8 cellular contexts compared by ENCODE assay signal in the genomic region with DNA sequence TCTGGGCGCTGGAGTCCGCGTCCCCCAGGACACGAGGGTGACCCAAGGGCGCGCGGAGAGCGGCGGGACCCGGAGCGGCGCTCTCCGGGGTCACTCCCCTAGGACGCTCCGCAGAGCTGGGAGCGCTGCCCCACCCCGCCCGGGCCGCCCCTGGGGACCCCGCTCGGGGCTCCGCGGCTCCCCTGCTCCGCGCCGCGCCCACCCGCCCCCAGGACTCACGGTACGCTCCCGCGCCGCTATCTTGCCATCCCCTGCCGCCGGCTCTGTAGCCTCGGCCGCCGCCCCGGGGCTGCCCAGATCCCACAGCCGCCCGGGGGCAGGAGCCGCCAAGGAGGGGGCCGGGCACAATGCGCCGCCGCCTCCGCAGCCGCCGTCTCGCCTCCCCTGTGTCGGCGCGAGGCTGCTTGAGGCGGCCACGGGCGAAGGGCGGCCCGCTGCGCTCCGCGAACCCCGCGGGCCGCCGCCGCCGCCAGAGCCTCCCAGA. TPM values are rescaled to one million over a fixed set of nuclear protein-coding genes. Genes with fewer than 3 reads are reported as not detected.
DNase-seq lines count a peak whose midpoint lies in the region; ATAC-seq and TF ChIP-seq lines count a peak whose summit lies in the region.

No MANE protein-coding gene starts in this region.

- peaks cover 5% of the 10 kb centered on the region for H3K4me1 Mint-ChIP-seq in activated T-helper 1 cell treated with anti-CD3 and anti-CD28 coated beads, Interleukin-12 subunit alpha, Interleukin-12 subunit beta, Interleukin-2, Interleukin-4 antibody, amounts not matched to agents 30 ng/mL and 10 ng/mL and 1 ng/mL, durations not matched to agents 14 hours and 24 hours and 36 hours (ENCODE audit: low read depth)

- H3K36me3 ChIP-seq in BE2C = peaks cover 6% of the 10 kb centered on the region; the same call in 1 of the 2 replicates

- peaks cover 67% of the 10 kb centered on the region for H3K27me3 Mint-ChIP-seq in activated T-helper 1 cell treated with anti-CD3 and anti-CD28 coated beads, Interleukin-12 subunit alpha, Interleukin-12 subunit beta, Interleukin-2, Interleukin-4 antibody, amounts not matched to agents 30 ng/mL and 10 ng/mL and 1 ng/mL, durations not matched to agents 14 hours and 24 hours and 36 hours (ENCODE audit: insufficient read depth)

- DNase-seq in BE2C (no peak), left ventricle myocardium superior (no peak), pons (ENCODE audit: low spot score) (no peak), AG08396 (ENCODE audit: low spot score) (no peak)
- DNase-seq in activated T-helper 1 cell treated with anti-CD3 and anti-CD28 coated beads, Interleukin-12 subunit alpha, Interleukin-12 subunit beta, Interleukin-2, Interleukin-4 antibody, amounts not matched to agents 30 ng/mL and 10 ng/mL and 1 ng/mL, durations not matched to agents 14 hours and 24 hours and 36 hours (ENCODE audit: low spot score) = no peak

- ATAC-seq in HG02852 (IDR thresholded peaks at IDR 0.05; ENCODE audit: unreplicated experiment) (peak; percentile 3), left ventricle myocardium superior (peak; percentile 66), HG03432 (IDR thresholded peaks at IDR 0.05; ENCODE audit: unreplicated experiment) (no peak)

- no peaks in the 10 kb centered on the region for H3K36me3 Mint-ChIP-seq in activated T-helper 1 cell treated with anti-CD3 and anti-CD28 coated beads, Interleukin-12 subunit alpha, Interleukin-12 subunit beta, Interleukin-2, Interleukin-4 antibody, amounts not matched to agents 30 ng/mL and 10 ng/mL and 1 ng/mL, durations not matched to agents 14 hours and 24 hours and 36 hours (ENCODE audit: low read depth)

- peak overlapping the region; percentile 84 for H3K4me3 Mint-ChIP-seq in activated T-helper 1 cell treated with anti-CD3 and anti-CD28 coated beads, Interleukin-12 subunit alpha, Interleukin-12 subunit beta, Interleukin-2, Interleukin-4 antibody, amounts not matched to agents 30 ng/mL and 10 ng/mL and 1 ng/mL, durations not matched to agents 14 hours and 24 hours and 36 hours

- no peak for TF ChIP-seq CTCF in BE2C (IDR thresholded peaks at IDR 0.05; ENCODE audit: low read depth, low read length)

- H3K27ac ChIP-seq in skin epidermis = peak overlapping the region in 19 of 21 experiments; percentile 4 to 95 (median 82)

- H3K4me3 ChIP-seq in BE2C (ENCODE audit: low read depth, low read length) (peak overlapping the region; percentile 88), skin epidermis (peak overlapping the region; percentile 47 to 83 (median 58))

- H3K9me3 Mint-ChIP-seq in activated T-helper 1 cell treated with anti-CD3 and anti-CD28 coated beads, Interleukin-12 subunit alpha, Interleukin-12 subunit beta, Interleukin-2, Interleukin-4 antibody, amounts not matched to agents 30 ng/mL and 10 ng/mL and 1 ng/mL, durations not matched to agents 14 hours and 24 hours and 36 hours = no peaks in the 10 kb centered on the region

- no peaks in the 10 kb centered on the region for H3K27me3 ChIP-seq in BE2C

- intact Hi-C loops in activated T-helper 1 cell treated with anti-CD3 and anti-CD28 coated beads, Interleukin-12 subunit alpha, Interleukin-12 subunit beta, Interleukin-2, Interleukin-4 antibody, amounts not matched to agents 30 ng/mL and 10 ng/mL and 1 ng/mL, durations not matched to agents 14 hours and 24 hours and 36 hours (cut with micrococcal nuclease) = loop anchor here (5.0 kb wide), 1 partner anchor 521 kb away; no protein-coding TSS in a partner anchor
- intact Hi-C loops in left ventricle myocardium superior (cut with micrococcal nuclease) = loop anchor here (10.0 kb wide), 2 partner anchors 109 to 111 kb away; no protein-coding TSS in a partner anchor

- H3K9me3 ChIP-seq in BE2C = no peaks in the 10 kb centered on the region

- H3K4me1 ChIP-seq in BE2C = peaks cover 9% of the 10 kb centered on the region

- H3K27ac Mint-ChIP-seq in activated T-helper 1 cell treated with anti-CD3 and anti-CD28 coated beads, Interleukin-12 subunit alpha, Interleukin-12 subunit beta, Interleukin-2, Interleukin-4 antibody, amounts not matched to agents 30 ng/mL and 10 ng/mL and 1 ng/mL, durations not matched to agents 14 hours and 24 hours and 36 hours = no peak overlapping the region

RNA-seq across cellular contexts. Expression of gene LIFR, which starts 0.3 kb away (rescaled TPM):
- 8.2 TPM for polyA plus RNA-seq in BE2C (2012; ENCODE audit: insufficient read depth, insufficient read length, low read depth)
- total RNA-seq in activated T-helper 1 cell treated with anti-CD3 and anti-CD28 coated beads, Interleukin-12 subunit alpha, Interleukin-12 subunit beta, Interleukin-2, Interleukin-4 antibody, amounts not matched to agents 30 ng/mL and 10 ng/mL and 1 ng/mL, durations not matched to agents 14 hours and 24 hours and 36 hours = 0.10 and 0.20 TPM in 2 replicates
- total RNA-seq in left ventricle myocardium superior = 61.1 TPM

Comparison
In these comparisons a context has a peak if more than half of its experiments do, and no peak if none do; other contexts are left out.
1. RNA of gene LIFR, which starts 0.3 kb away (total RNA-seq): 61.1 TPM in left ventricle myocardium superior (single experiment); 0.10 to 0.20 TPM in activated T-helper 1 cell treated with anti-CD3 and anti-CD28 coated beads, Interleukin-12 subunit alpha, Interleukin-12 subunit beta, Interleukin-2, Interleukin-4 antibody, amounts not matched to agents 30 ng/mL and 10 ng/mL and 1 ng/mL, durations not matched to agents 14 hours and 24 hours and 36 hours; every median in the first group is over 10 times any median in the second.